In the genomic region with DNA sequence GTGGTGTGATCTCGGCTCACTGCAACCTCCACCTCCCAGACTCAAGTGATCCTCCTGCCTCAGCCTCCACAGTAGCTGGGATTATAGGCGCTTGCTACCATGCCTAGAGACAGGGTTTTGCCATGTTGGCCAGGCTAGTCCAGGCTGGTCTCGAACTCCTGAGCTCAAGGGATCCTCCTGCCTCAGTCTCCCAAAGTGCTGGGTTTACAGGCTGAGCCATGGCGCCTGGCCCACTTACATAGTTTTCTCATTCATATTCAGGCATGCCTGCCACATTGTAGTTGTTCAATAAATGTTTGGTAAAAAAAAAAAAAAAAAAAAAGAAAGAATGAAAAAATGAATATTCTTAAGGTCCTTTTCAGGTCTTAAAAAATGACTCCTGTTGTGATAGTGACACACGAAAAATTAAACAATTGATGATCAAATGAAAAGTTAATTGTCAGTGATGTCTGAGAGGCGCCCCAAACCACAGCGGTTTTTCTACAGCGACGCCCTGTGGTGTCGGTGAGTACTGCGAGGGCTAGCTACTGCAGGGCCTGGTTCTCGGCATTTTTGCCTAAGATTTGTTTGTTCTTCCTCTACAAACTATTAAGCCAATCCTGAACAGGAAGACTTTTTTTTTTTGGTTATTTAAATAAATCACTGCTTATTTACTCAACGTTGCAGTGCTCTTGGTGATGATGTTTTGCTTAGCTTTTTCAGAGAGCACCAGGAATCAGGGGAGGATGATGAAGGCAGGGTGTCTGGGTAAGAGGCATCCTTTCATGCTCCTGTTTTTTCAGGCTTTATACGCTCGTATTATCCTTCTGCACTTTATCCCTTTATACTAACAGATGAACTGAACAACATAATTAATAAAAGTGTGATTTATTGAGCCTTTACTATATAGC, we compare ENCODE assay signal across 8 cellular contexts.
DNase-seq lines count a peak whose midpoint lies in the region; FAIRE-seq and TF ChIP-seq lines count a peak whose summit lies in the region.

No MANE protein-coding gene starts in this region.

- H3K36me3 ChIP-seq in astrocyte (ENCODE audit: insufficient read depth, low read length), result no peaks in the 10 kb centered on the region

- no peaks in the 10 kb centered on the region for H4K20me1 ChIP-seq in astrocyte (ENCODE audit: insufficient read depth, low read length)

- peaks cover 2% of the 10 kb centered on the region for H3K9me3 Mint-ChIP-seq in astrocyte (ENCODE audit: unreplicated experiment)

- no peaks in the 10 kb centered on the region for H3K27me3 ChIP-seq in astrocyte (ENCODE audit: insufficient read depth, low read length)

- peaks cover 6% of the 10 kb centered on the region for H3K4me1 ChIP-seq in astrocyte (ENCODE audit: insufficient read depth, low read length)

- H3K27ac ChIP-seq in astrocyte (ENCODE audit: low read depth, low read length), result no peak overlapping the region

- peak overlapping the region; percentile 53 for H3K27ac Mint-ChIP-seq in astrocyte (ENCODE audit: unreplicated experiment)

- no peak overlapping the region for H3K4me2 ChIP-seq in astrocyte (ENCODE audit: low read length)

- H3K4me3 Mint-ChIP-seq in astrocyte (ENCODE audit: unreplicated experiment), result no peak overlapping the region

- FAIRE-seq in astrocyte (lab: Jason Lieb, UNC) (peak; percentile 60), islet of Langerhans (lab: Jason Lieb, UNC) (peak; percentile 17)

- H3K4me3 ChIP-seq in astrocyte (ENCODE audit: insufficient read depth, low read depth, low read length), result no peak overlapping the region

- H2AFZ ChIP-seq in astrocyte (ENCODE audit: low read depth, low read length), result no peak overlapping the region

- H3K9ac ChIP-seq in astrocyte (ENCODE audit: low read length), result no peak overlapping the region

- DNase-seq in SHP77 (lab: John Stamatoyannopoulos, UW) (peak; percentile 12 to 44), SHP77 treated with DMSO at 0.1 percent for 48 hours (lab: John Stamatoyannopoulos, UW) (no peak), HCEC 1CT (peak; percentile 50), NCI-H2227 treated with DMSO at 0.1 percent for 48 hours (lab: John Stamatoyannopoulos, UW) (peak; percentile 9), astrocyte (ENCODE audit: low read depth) (no peak), NCI-H146 (lab: John Stamatoyannopoulos, UW) (no peak)
- peak; percentile 13 to 36 for DNase-seq in stimulated activated CD8-positive, alpha-beta memory T cell treated with anti-CD3 and anti-CD28 coated beads, Interleukin-2, amount 100 ng/mL, for 48 hours (ENCODE audit: low read depth in 2 of 2)

- no peaks in the 10 kb centered on the region for H3K79me2 ChIP-seq in astrocyte (ENCODE audit: insufficient read depth, low read length)

- peak; percentile 97 for TF ChIP-seq CTCF in astrocyte (IDR thresholded peaks at IDR 0.05; ENCODE audit: insufficient read depth, low read depth, low read length)

- no peaks in the 10 kb centered on the region for H3K27me3 Mint-ChIP-seq in astrocyte (ENCODE audit: low read depth, unreplicated experiment)

- H3K36me3 Mint-ChIP-seq in astrocyte (ENCODE audit: low read depth, unreplicated experiment), result peaks cover 3% of the 10 kb centered on the region

- peaks cover 14% of the 10 kb centered on the region for H3K4me1 Mint-ChIP-seq in astrocyte (ENCODE audit: low read depth, unreplicated experiment)

- peaks cover 2% of the 10 kb centered on the region for H3K9me3 ChIP-seq in astrocyte (ENCODE audit: insufficient read depth, low read depth, low read length)

Comparison
In these comparisons a context has a peak if more than half of its experiments do, and no peak if none do; other contexts are left out.
1. DNase-seq: peak in SHP77 (2 of 2), HCEC 1CT (single experiment), NCI-H2227 treated with DMSO at 0.1 percent for 48 hours (single experiment) and stimulated activated CD8-positive, alpha-beta memory T cell treated with anti-CD3 and anti-CD28 coated beads, Interleukin-2, amount 100 ng/mL, for 48 hours (2 of 2); none in SHP77 treated with DMSO at 0.1 percent for 48 hours (single experiment), astrocyte (single experiment) and NCI-H146 (single experiment).